Comparison of ENCODE assay signal across 9 cellular contexts in the genomic region with DNA sequence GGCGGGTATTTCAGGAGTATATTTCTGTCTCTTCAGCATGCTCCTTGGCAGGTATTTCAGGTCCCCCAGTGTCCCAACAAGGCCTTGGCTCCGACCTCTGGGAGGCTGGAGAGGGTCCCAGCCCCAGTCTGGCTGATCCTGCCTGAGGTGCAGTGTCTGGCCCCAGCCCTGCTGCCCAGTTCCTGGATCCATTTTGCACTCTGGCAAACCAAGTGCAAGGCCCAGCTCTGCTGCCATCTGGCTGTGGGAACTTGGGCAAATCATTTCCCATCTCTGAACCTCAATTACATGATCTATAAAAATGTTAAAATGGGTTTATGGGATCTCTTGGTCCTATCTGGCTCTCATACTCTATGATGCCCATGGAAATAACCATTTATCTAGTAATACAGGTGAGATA.
A peak's percentile ranks its signal among the peaks of the same experiment; 100 is the strongest.
DNase-seq lines count a peak whose midpoint lies in the region; ATAC-seq and TF ChIP-seq lines count a peak whose summit lies in the region.
"Had no signal": no experiment of that assay in that cellular context is flagged by ENCODE, and none has a peak within 500 bp of the region (broad histone marks: within the 10 kb centered on the region; RNA-seq: fewer than 3 reads in every experiment).

No MANE protein-coding gene starts in this region.

- POLR2A ChIA-PET in CD8-positive, alpha-beta memory T cell (lab: Charles Lee), result no interaction called here

- H3K27ac Mint-ChIP-seq in CD8-positive, alpha-beta memory T cell, result no peak overlapping the region

- no peak for ATAC-seq in gastrocnemius medialis
- ATAC-seq in HG02588 (IDR thresholded peaks at IDR 0.05; ENCODE audit: unreplicated experiment), result no peak

- CTCF ChIA-PET in CD8-positive, alpha-beta memory T cell (lab: Charles Lee), result no interaction called here

- in situ Hi-C loops in gastrocnemius medialis (cut with MboI; ENCODE audit: low sequenced_read_pairs in 4 of 4), result loop anchor here in 2 of 4 donors (10.0 kb wide), 3 partner anchors 99 to 311 kb away; no protein-coding TSS in a partner anchor

- H3K9me3 Mint-ChIP-seq in CD8-positive, alpha-beta memory T cell, result no peaks in the 10 kb centered on the region

- H3K4me1 ChIP-seq in OCI-LY1 (ENCODE audit: insufficient read depth, low read length, severe bottlenecking) (no peaks in the 10 kb centered on the region), gastrocnemius medialis (peaks cover 0 to 5% of the 10 kb centered on the region in 2 donors)
- no peaks in the 10 kb centered on the region for H3K4me1 ChIP-seq in CD8-positive, alpha-beta memory T cell (ENCODE audit: insufficient read depth, low read length)

- H3K9me3 ChIP-seq in OCI-LY1 (ENCODE audit: low read length) (no peaks in the 10 kb centered on the region), gastrocnemius medialis (no peaks in the 10 kb centered on the region)
- no peaks in the 10 kb centered on the region for H3K9me3 ChIP-seq in CD8-positive, alpha-beta memory T cell (ENCODE audit: low read length)
- H3K9me3 ChIP-seq: upper lobe of left lung had no signal

- no peak for TF ChIP-seq POLR2A in gastrocnemius medialis (IDR thresholded peaks at IDR 0.05)
- no peak for TF ChIP-seq POLR2A in erythroblast (IDR thresholded peaks at IDR 0.05; ENCODE audit: low read length)

- H3K79me2 ChIP-seq in OCI-LY1 (ENCODE audit: insufficient read depth, low read length), result no peaks in the 10 kb centered on the region

- peak; percentile 2 for DNase-seq in NCI-H1694 treated with DMSO at 0.1 percent for 48 hours (lab: John Stamatoyannopoulos, UW)
- DNase-seq in NCI-H1694 (lab: John Stamatoyannopoulos, UW), result no peak
- DNase-seq in epithelial cell of proximal tubule (ENCODE audit: low read depth), result no peak
- DNase-seq in gastrocnemius medialis, result no peak
- DNase-seq in erythroblast (lab: John Stamatoyannopoulos, UW), result no peak
- no peak for DNase-seq in CD8-positive, alpha-beta memory T cell

- H3K27me3 ChIP-seq in OCI-LY1 (ENCODE audit: insufficient read depth, low read length) (no peaks in the 10 kb centered on the region), gastrocnemius medialis (no peaks in the 10 kb centered on the region)
- no peaks in the 10 kb centered on the region for H3K27me3 ChIP-seq in CD8-positive, alpha-beta memory T cell (ENCODE audit: insufficient read depth, low read length, poor library complexity, severe bottlenecking)
- H3K27me3 ChIP-seq: upper lobe of left lung had no signal

- intact Hi-C loops in gastrocnemius medialis (cut with DNase I; ENCODE audit: low total_unique reads), result no loop called here

- no peaks in the 10 kb centered on the region for H3K36me3 Mint-ChIP-seq in CD8-positive, alpha-beta memory T cell

- no peak overlapping the region for H3K4me3 ChIP-seq in OCI-LY1 (ENCODE audit: low read depth, low read length, poor library complexity, severe bottlenecking)
- H3K4me3 ChIP-seq in epithelial cell of proximal tubule (ENCODE audit: low read depth, low read length), result no peak overlapping the region
- H3K4me3 ChIP-seq in gastrocnemius medialis, result no peak overlapping the region
- no peak overlapping the region for H3K4me3 ChIP-seq in CD8-positive, alpha-beta memory T cell (ENCODE audit: low read length)
- H3K4me3 ChIP-seq: upper lobe of left lung had no signal

- no peak overlapping the region for H3K4me3 Mint-ChIP-seq in CD8-positive, alpha-beta memory T cell

- H3K4me2 ChIP-seq in OCI-LY1 (ENCODE audit: low read length), result no peak overlapping the region

- H4K20me1 ChIP-seq in OCI-LY1 (ENCODE audit: insufficient read depth, low read length), result no peaks in the 10 kb centered on the region

- TF ChIP-seq CTCF in OCI-LY1 (IDR thresholded peaks at IDR 0.05; ENCODE audit: low read length) (peak; percentile 13; the same call in 1 of the 2 replicates), epithelial cell of proximal tubule (conservative IDR thresholded peaks at IDR 0.05; ENCODE audit: low read depth, low read length) (peak; percentile 63), gastrocnemius medialis (IDR thresholded peaks at IDR 0.05 in 4 of 5, conservative IDR thresholded peaks at IDR 0.05 in 1 of 5) (peak in 3 of 5 experiments; percentile 21 to 47 (median 34))

- no peak overlapping the region for H2AFZ ChIP-seq in OCI-LY1 (ENCODE audit: low read length)

- no peak overlapping the region for H3K27ac ChIP-seq in OCI-LY1 (ENCODE audit: low read depth, low read length, poor library complexity, severe bottlenecking)
- H3K27ac ChIP-seq in gastrocnemius medialis, result no peak overlapping the region
- no peak overlapping the region for H3K27ac ChIP-seq in CD8-positive, alpha-beta memory T cell (ENCODE audit: low read depth, low read length)
- H3K27ac ChIP-seq: upper lobe of left lung had no signal

- no peaks in the 10 kb centered on the region for H3F3A ChIP-seq in OCI-LY1 (ENCODE audit: insufficient read depth, low read length)

- H3K36me3 ChIP-seq in OCI-LY1 (ENCODE audit: insufficient read depth, low read length) (no peaks in the 10 kb centered on the region), gastrocnemius medialis (no peaks in the 10 kb centered on the region)
- H3K36me3 ChIP-seq in CD8-positive, alpha-beta memory T cell (ENCODE audit: insufficient read depth, low read length), result no peaks in the 10 kb centered on the region
- H3K36me3 ChIP-seq: upper lobe of left lung had no signal

- H3K4me1 Mint-ChIP-seq in CD8-positive, alpha-beta memory T cell, result no peaks in the 10 kb centered on the region

- no peak overlapping the region for H3K9ac ChIP-seq in OCI-LY1 (ENCODE audit: low read length)

- no peaks in the 10 kb centered on the region for H3K9me2 ChIP-seq in OCI-LY1 (ENCODE audit: low read depth, low read length)

- H3K27me3 Mint-ChIP-seq in CD8-positive, alpha-beta memory T cell, result peaks cover 4 to 6% of the 10 kb centered on the region in 2 donors

Comparison
In these comparisons a context has a peak if more than half of its experiments do, and no peak if none do; other contexts are left out.
1. CTCF ChIP-seq: peak in every context shown above with its lines; median percentile 63 in epithelial cell of proximal tubule; 34 in gastrocnemius medialis; 13 in OCI-LY1.